Comparison of ENCODE assay signal across 17 cellular contexts in the genomic region with DNA sequence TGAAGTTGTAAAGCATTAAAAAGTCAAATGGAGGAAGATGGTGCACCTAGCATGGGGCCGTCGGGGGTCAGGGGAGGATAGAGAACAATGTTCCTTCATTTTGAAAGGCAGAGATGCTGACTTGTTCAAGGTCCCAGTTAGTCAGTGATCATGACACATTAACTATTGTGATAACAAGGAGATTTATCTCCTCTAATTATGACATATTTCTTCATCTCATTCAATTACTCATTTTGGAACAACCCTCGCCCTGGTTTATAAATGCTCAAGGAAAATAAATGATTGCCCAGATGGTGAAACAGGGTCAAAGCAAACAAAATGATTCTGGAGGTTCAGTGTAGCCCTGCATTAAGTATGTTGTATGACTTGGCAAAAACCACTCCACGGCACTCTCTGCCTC.
DNase-seq lines count a peak whose midpoint lies in the region; ATAC-seq and TF ChIP-seq lines count a peak whose summit lies in the region.
"Had no signal": no experiment of that assay in that cellular context is flagged by ENCODE, and none has a peak within 500 bp of the region (broad histone marks: within the 10 kb centered on the region; RNA-seq: fewer than 3 reads in every experiment).

No MANE protein-coding gene starts in this region.

- H3K9ac ChIP-seq in GM23248 = no peak overlapping the region
- peak overlapping the region; percentile 37 for H3K9ac ChIP-seq in mesenchymal stem cell (ENCODE audit: low read length)
- H3K9ac ChIP-seq in stomach smooth muscle (ENCODE audit: low read length in 2 of 2) = no peak overlapping the region
- H3K9ac ChIP-seq: BLaER1 treated with 17β-estradiol and CSF1 and Interleukin-3, amounts not matched to agents 10 nM and 100 nM had no signal

- peak; percentile 38 for DNase-seq in GM23248
- DNase-seq in body of pancreas = no peak
- no peak for DNase-seq in mesenchymal stem cell
- no peak for DNase-seq in amniotic stem cell (lab: John Stamatoyannopoulos, UW)
- DNase-seq in nucleus accumbens (lab: John Stamatoyannopoulos, UW) = no peak
- no peak for DNase-seq in activated T-cell treated with anti-CD3 and anti-CD28 coated beads, Interleukin-2, amount 50 U/mL, for 4 hours
- DNase-seq in activated CD4-positive, CD25-positive, alpha-beta regulatory T cell treated with anti-CD3 and anti-CD28 coated beads, Interleukin-2, amount 50 U/mL, for 72 hours = no peak
- DNase-seq: NCI-H187, NCI-H2107, NCI-H510A treated with DMSO at 0.1 percent for 48 hours, OCI-M1, RPMI8226, SIG-M5 had no signal

- peaks cover 21% of the 10 kb centered on the region for H3K27me3 ChIP-seq in GM23248 (replicated peaks; ENCODE audit: insufficient read depth)
- H3K27me3 ChIP-seq in body of pancreas = no peaks in the 10 kb centered on the region
- peaks cover 4 to 54% of the 10 kb centered on the region in 2 experiments for H3K27me3 ChIP-seq in mesenchymal stem cell (ENCODE audit: control insufficient read depth in 1 of 2, insufficient read depth in 1 of 2, low read length in 2 of 2)
- no peaks in the 10 kb centered on the region for H3K27me3 ChIP-seq in stomach smooth muscle (ENCODE audit: control insufficient read depth in 1 of 2, insufficient read depth in 2 of 2, low read length in 2 of 2)
- H3K27me3 ChIP-seq: BLaER1 treated with 17β-estradiol and CSF1 and Interleukin-3, amounts not matched to agents 10 nM and 100 nM had no signal

- no peaks in the 10 kb centered on the region for H3K36me3 Mint-ChIP-seq in activated T-cell treated with anti-CD3 and anti-CD28 coated beads, Interleukin-2, amount 50 U/mL, for 4 hours (ENCODE audit: insufficient read depth)

- no peak overlapping the region for H3K4me3 Mint-ChIP-seq in activated T-cell treated with anti-CD3 and anti-CD28 coated beads, Interleukin-2, amount 50 U/mL, for 4 hours

- no peak overlapping the region for H3K18ac ChIP-seq in mesenchymal stem cell (ENCODE audit: low read depth in 1 of 2, low read length in 2 of 2)

- peaks cover 4% of the 10 kb centered on the region for H3K27me3 Mint-ChIP-seq in activated T-cell treated with anti-CD3 and anti-CD28 coated beads, Interleukin-2, amount 50 U/mL, for 4 hours (ENCODE audit: low read depth)

- no peaks in the 10 kb centered on the region for H3K9me3 Mint-ChIP-seq in activated T-cell treated with anti-CD3 and anti-CD28 coated beads, Interleukin-2, amount 50 U/mL, for 4 hours

- H2AK5ac ChIP-seq in mesenchymal stem cell (ENCODE audit: low read length, severe bottlenecking) = no peak overlapping the region

- TF ChIP-seq CTCF in body of pancreas (IDR thresholded peaks at IDR 0.05) = no peak

- no peak overlapping the region for H3K4me3 ChIP-seq in GM23248
- no peak overlapping the region for H3K4me3 ChIP-seq in body of pancreas
- peak overlapping the region in 1 of 2 experiments; percentile 65 for H3K4me3 ChIP-seq in mesenchymal stem cell (ENCODE audit: insufficient read depth in 1 of 2, low read depth in 1 of 2, low read length in 2 of 2)
- no peak overlapping the region for H3K4me3 ChIP-seq in stomach smooth muscle (ENCODE audit: low read length in 2 of 2)
- H3K4me3 ChIP-seq: BLaER1 treated with 17β-estradiol and CSF1 and Interleukin-3, amounts not matched to agents 10 nM and 100 nM; HAP-1 had no signal

- no peak overlapping the region for H3K4me2 ChIP-seq in GM23248 (ENCODE audit: unreplicated experiment)
- no peak overlapping the region for H3K4me2 ChIP-seq in mesenchymal stem cell (ENCODE audit: low read length, poor library complexity, severe bottlenecking)
- H3K4me2 ChIP-seq: BLaER1 treated with 17β-estradiol and CSF1 and Interleukin-3, amounts not matched to agents 10 nM and 100 nM had no signal

- H2BK12ac ChIP-seq in mesenchymal stem cell (ENCODE audit: low read length in 2 of 2) = no peak overlapping the region

- H4K91ac ChIP-seq in mesenchymal stem cell (ENCODE audit: low read length) = no peak overlapping the region

- H3K4me1 Mint-ChIP-seq in activated T-cell treated with anti-CD3 and anti-CD28 coated beads, Interleukin-2, amount 50 U/mL, for 4 hours (ENCODE audit: low read depth) = no peaks in the 10 kb centered on the region

- no peaks in the 10 kb centered on the region for H3K9me3 ChIP-seq in GM23248 (ENCODE audit: low read depth)
- no peaks in the 10 kb centered on the region for H3K9me3 ChIP-seq in body of pancreas
- H3K9me3 ChIP-seq in mesenchymal stem cell (ENCODE audit: control insufficient read depth, low read length) = no peaks in the 10 kb centered on the region
- no peaks in the 10 kb centered on the region for H3K9me3 ChIP-seq in stomach smooth muscle (ENCODE audit: control insufficient read depth in 2 of 2, low read length in 2 of 2)
- H3K9me3 ChIP-seq: BLaER1 treated with 17β-estradiol and CSF1 and Interleukin-3, amounts not matched to agents 10 nM and 100 nM; HAP-1 had no signal

- no peak overlapping the region for H4K8ac ChIP-seq in mesenchymal stem cell (ENCODE audit: low read length)

- TF ChIP-seq POLR2A in body of pancreas (IDR thresholded peaks at IDR 0.05) = no peak

- H3K4ac ChIP-seq in mesenchymal stem cell (ENCODE audit: low read depth in 1 of 2, low read length in 2 of 2) = no peak overlapping the region

- ATAC-seq in body of pancreas = peak; percentile 70
- no peak for ATAC-seq in activated T-cell treated with anti-CD3 and anti-CD28 coated beads, Interleukin-2, amount 50 U/mL, for 4 hours

- H3K4me1 ChIP-seq in GM23248 (ENCODE audit: insufficient read depth) (no peaks in the 10 kb centered on the region; the same call in 1 of the 2 replicates), body of pancreas (peaks cover 43% of the 10 kb centered on the region), mesenchymal stem cell (ENCODE audit: control insufficient read depth, insufficient read depth, low read depth, low read length) (no peaks in the 10 kb centered on the region), stomach smooth muscle (ENCODE audit: control insufficient read depth, insufficient read depth, low read length) (peaks cover 32% of the 10 kb centered on the region)
- H3K4me1 ChIP-seq: BLaER1 treated with 17β-estradiol and CSF1 and Interleukin-3, amounts not matched to agents 10 nM and 100 nM; HAP-1 had no signal

- H3K9me2 ChIP-seq in GM23248 (ENCODE audit: insufficient read depth) = no peaks in the 10 kb centered on the region

- H2AFZ ChIP-seq in GM23248 = no peak overlapping the region
- no peak overlapping the region for H2AFZ ChIP-seq in mesenchymal stem cell (ENCODE audit: low read depth, low read length)

- intact Hi-C loops in body of pancreas (cut with DNase I) = no loop called here

- no peak overlapping the region for H3K23ac ChIP-seq in mesenchymal stem cell (ENCODE audit: low read length in 2 of 2)

- in situ Hi-C loops in GM23248 (cut with MboI) = no loop called here

- H3K27ac ChIP-seq in GM23248 = no peak overlapping the region
- peak overlapping the region; percentile 13 to 77 (median 66) for H3K27ac ChIP-seq in body of pancreas
- no peak overlapping the region for H3K27ac ChIP-seq in mesenchymal stem cell (ENCODE audit: low read length, poor library complexity, severe bottlenecking)
- H3K27ac ChIP-seq in stomach smooth muscle (ENCODE audit: low read length) = peak overlapping the region; percentile 85
- H3K27ac ChIP-seq: BLaER1 treated with 17β-estradiol and CSF1 and Interleukin-3, amounts not matched to agents 10 nM and 100 nM; HL-60 had no signal

- H2BK15ac ChIP-seq in mesenchymal stem cell (ENCODE audit: low read depth, poor library complexity, severe bottlenecking) = no peak overlapping the region

- no peaks in the 10 kb centered on the region for H3K79me2 ChIP-seq in GM23248 (ENCODE audit: insufficient read depth)

- H3K79me1 ChIP-seq in mesenchymal stem cell (replicated peaks; ENCODE audit: low read length, poor library complexity, severe bottlenecking) = no peaks in the 10 kb centered on the region

- no peaks in the 10 kb centered on the region for H4K20me1 ChIP-seq in GM23248 (ENCODE audit: insufficient read depth)
- H4K20me1 ChIP-seq: BLaER1 treated with 17β-estradiol and CSF1 and Interleukin-3, amounts not matched to agents 10 nM and 100 nM had no signal

- no peak overlapping the region for H2BK120ac ChIP-seq in mesenchymal stem cell (ENCODE audit: low read depth, low read length)

- H2BK5ac ChIP-seq in mesenchymal stem cell (ENCODE audit: low read depth, low read length, poor library complexity, severe bottlenecking) = no peak overlapping the region

- H3K14ac ChIP-seq in mesenchymal stem cell (ENCODE audit: low read length in 2 of 2) = no peak overlapping the region

- WGBS in GM23248 (ENCODE audit: low coverage in 1 of 2, low lambda C conversion rate in 2 of 2, missing lambda C conversion rate in 2 of 2), 2 experiments = 5 to 6% methylated on average over 4 of the region's 4 CpGs
- WGBS in body of pancreas, 2 donors = 23 to 33% methylated on average over 4 of the region's 4 CpGs
- WGBS in mesenchymal stem cell = 75% methylated on average over 2 of the region's 4 CpGs

- H3F3A ChIP-seq in GM23248 (ENCODE audit: insufficient read depth) = no peaks in the 10 kb centered on the region

- H3K36me3 ChIP-seq in GM23248 (ENCODE audit: low read depth) = no peaks in the 10 kb centered on the region
- no peaks in the 10 kb centered on the region for H3K36me3 ChIP-seq in body of pancreas (replicated peaks in 1 of 2; ENCODE audit: insufficient read depth in 1 of 2, low read depth in 2 of 2)
- no peaks in the 10 kb centered on the region for H3K36me3 ChIP-seq in mesenchymal stem cell (ENCODE audit: control insufficient read depth in 1 of 2, insufficient read depth in 2 of 2, low read depth in 1 of 2, low read length in 2 of 2)
- H3K36me3 ChIP-seq in stomach smooth muscle (ENCODE audit: control insufficient read depth in 2 of 2, insufficient read depth in 2 of 2, low read length in 2 of 2) = peaks cover 3 to 6% of the 10 kb centered on the region in 2 donors
- H3K36me3 ChIP-seq: BLaER1 treated with 17β-estradiol and CSF1 and Interleukin-3, amounts not matched to agents 10 nM and 100 nM; HAP-1 had no signal

Comparison
In these comparisons a context has a peak if more than half of its experiments do, and no peak if none do; other contexts are left out.
1. H3K27ac ChIP-seq: peak in body of pancreas (4 of 4) and stomach smooth muscle (single experiment); none in GM23248 (single experiment) and mesenchymal stem cell (single experiment).